Comparison of ENCODE assay signal across 15 cellular contexts in genomic region chr14:23115492-23115850, GRCh38. TPM values are rescaled to one million over a fixed set of nuclear protein-coding genes. Genes with fewer than 3 reads are reported as not detected.
DNase-seq lines count a peak whose midpoint lies in the region; ATAC-seq and TF ChIP-seq lines count a peak whose summit lies in the region.
"Had no signal": no experiment of that assay in that cellular context is flagged by ENCODE, and none has a peak within 500 bp of the region (broad histone marks: within the 10 kb centered on the region; RNA-seq: fewer than 3 reads in every experiment).

No MANE protein-coding gene starts in this region.

- ATAC-seq in GM21360 (IDR thresholded peaks at IDR 0.05; ENCODE audit: unreplicated experiment) = no peak

- H2BK5ac ChIP-seq in mesenchymal stem cell (ENCODE audit: low read depth, low read length, poor library complexity, severe bottlenecking) = no peak overlapping the region

- peak overlapping the region; percentile 72 for H4K8ac ChIP-seq in mesenchymal stem cell (ENCODE audit: low read length)

- POLR2A ChIA-PET in PC-9 (lab: Charles Lee; ENCODE audit: unreplicated experiment) = interaction anchor here (0.6 kb wide), 2 partner anchors 45 to 205 kb away, joined by 4 read pairs; no protein-coding TSS in a partner anchor

- H3K36me3 ChIP-seq in BLaER1 treated with 17β-estradiol and CSF1 and Interleukin-3, amounts not matched to agents 10 nM and 100 nM = no peaks in the 10 kb centered on the region
- H3K36me3 ChIP-seq in PC-9 (ENCODE audit: low read depth) (no peaks in the 10 kb centered on the region), mesenchymal stem cell (ENCODE audit: control insufficient read depth in 1 of 2, insufficient read depth in 2 of 2, low read depth in 1 of 2, low read length in 2 of 2) (no peaks in the 10 kb centered on the region)
- H3K36me3 ChIP-seq: adrenal gland, upper lobe of right lung had no signal

- TSS peak; percentile 88 for BruUV-seq in PC-9 (replicated peaks; lab: Mats Ljungman, UMichigan)

- H3K27ac ChIP-seq in BLaER1 treated with 17β-estradiol and CSF1 and Interleukin-3, amounts not matched to agents 10 nM and 100 nM = peak overlapping the region in 9 of 11 experiments; percentile 20 to 57 (median 45); a peak in 13 of 22 replicates
- peak overlapping the region; percentile 90 for H3K27ac ChIP-seq in PC-9
- H3K27ac ChIP-seq in mesenchymal stem cell (ENCODE audit: low read length, poor library complexity, severe bottlenecking) = no peak overlapping the region
- H3K27ac ChIP-seq: upper lobe of right lung had no signal

- H3K4me3 ChIP-seq in BLaER1 treated with 17β-estradiol and CSF1 and Interleukin-3, amounts not matched to agents 10 nM and 100 nM = no peak overlapping the region
- H3K4me3 ChIP-seq in PC-9 (no peak overlapping the region), mesenchymal stem cell (ENCODE audit: insufficient read depth in 1 of 2, low read depth in 1 of 2, low read length in 2 of 2) (peak overlapping the region in 1 of 2 experiments; percentile 35)
- H3K4me3 ChIP-seq: adrenal gland, upper lobe of right lung had no signal

- H2AK5ac ChIP-seq in mesenchymal stem cell (ENCODE audit: low read length, severe bottlenecking) = peak overlapping the region; percentile 86

- no peak for DNase-seq in PC-9
- no peak for DNase-seq in mesenchymal stem cell
- DNase-seq in GM03348 (ENCODE audit: low spot score) = no peak
- no peak for DNase-seq in NCI-H510A (lab: John Stamatoyannopoulos, UW)
- DNase-seq: activated CD4-positive, alpha-beta T cell treated with anti-CD3 and anti-CD28 coated beads, Interleukin-2, amount 50 U/mL, for 4 hours; activated T-cell treated with anti-CD3 and anti-CD28 coated beads, Interleukin-2, amount 50 U/mL, for 72 hours; NCI-H187 treated with DMSO at 0.1 percent for 48 hours; stimulated activated CD4-positive, alpha-beta T cell treated with anti-CD3 and anti-CD28 coated beads, Interleukin-12 subunit alpha, Interleukin-12 subunit beta, amount 100 ng/mL, for 4 hours; upper lobe of right lung had no signal

- H2BK15ac ChIP-seq in mesenchymal stem cell (ENCODE audit: low read depth, poor library complexity, severe bottlenecking) = peak overlapping the region; percentile 68

- no peak for TF ChIP-seq CTCF in PC-9 (conservative IDR thresholded peaks at IDR 0.05)

- no peaks in the 10 kb centered on the region for H3K79me1 ChIP-seq in mesenchymal stem cell (replicated peaks; ENCODE audit: low read length, poor library complexity, severe bottlenecking)

- peaks cover 18% of the 10 kb centered on the region; the same call in 1 of the 2 replicates for H3F3A ChIP-seq in PC-9 (ENCODE audit: insufficient read depth, low read depth)

- CTCF ChIA-PET in PC-9 (lab: Charles Lee) = no interaction called here

- peak overlapping the region in 1 of 11 experiments; percentile 6; a peak in 1 of 22 replicates for H3K9ac ChIP-seq in BLaER1 treated with 17β-estradiol and CSF1 and Interleukin-3, amounts not matched to agents 10 nM and 100 nM
- peak overlapping the region; percentile 62 for H3K9ac ChIP-seq in mesenchymal stem cell (ENCODE audit: low read length)

- H3K9me3 ChIP-seq in BLaER1 treated with 17β-estradiol and CSF1 and Interleukin-3, amounts not matched to agents 10 nM and 100 nM (replicated peaks in 1 of 11) = no peaks in the 10 kb centered on the region
- H3K9me3 ChIP-seq in PC-9 (ENCODE audit: insufficient read depth, low read depth) (no peaks in the 10 kb centered on the region), mesenchymal stem cell (ENCODE audit: control insufficient read depth, low read length) (no peaks in the 10 kb centered on the region)
- H3K9me3 ChIP-seq: adrenal gland, upper lobe of right lung had no signal

- H3K4me1 ChIP-seq in BLaER1 treated with 17β-estradiol and CSF1 and Interleukin-3, amounts not matched to agents 10 nM and 100 nM = peaks cover 47 to 82% (median 65%) of the 10 kb centered on the region in 10 experiments
- peaks cover 41% of the 10 kb centered on the region for H3K4me1 ChIP-seq in PC-9 (replicated peaks; ENCODE audit: insufficient read depth)
- H3K4me1 ChIP-seq in mesenchymal stem cell (ENCODE audit: control insufficient read depth, insufficient read depth, low read depth, low read length) = peaks cover 30% of the 10 kb centered on the region

- H3K18ac ChIP-seq in mesenchymal stem cell (ENCODE audit: low read depth in 1 of 2, low read length in 2 of 2) = peak overlapping the region; percentile 58 to 75

- no peaks in the 10 kb centered on the region for H3K9me2 ChIP-seq in PC-9 (ENCODE audit: insufficient read depth)

- H3K27me3 ChIP-seq in BLaER1 treated with 17β-estradiol and CSF1 and Interleukin-3, amounts not matched to agents 10 nM and 100 nM = no peaks in the 10 kb centered on the region
- no peaks in the 10 kb centered on the region for H3K27me3 ChIP-seq in PC-9 (ENCODE audit: insufficient read depth, low read depth)
- H3K27me3 ChIP-seq in mesenchymal stem cell (ENCODE audit: control insufficient read depth in 1 of 2, insufficient read depth in 1 of 2, low read length in 2 of 2) = peaks cover 0 to 4% of the 10 kb centered on the region in 2 experiments
- H3K27me3 ChIP-seq: adrenal gland, upper lobe of right lung had no signal

- peak overlapping the region; percentile 25 to 32 for H3K4ac ChIP-seq in mesenchymal stem cell (ENCODE audit: low read depth in 1 of 2, low read length in 2 of 2)

- no peak overlapping the region for H2BK120ac ChIP-seq in mesenchymal stem cell (ENCODE audit: low read depth, low read length)

- 93% methylated on average over 7 of the region's 7 CpGs for WGBS in mesenchymal stem cell

- H2AFZ ChIP-seq in PC-9 (no peak overlapping the region), mesenchymal stem cell (ENCODE audit: low read depth, low read length) (no peak overlapping the region)

- peak overlapping the region; percentile 52 for H4K91ac ChIP-seq in mesenchymal stem cell (ENCODE audit: low read length)

- H3K4me2 ChIP-seq in BLaER1 treated with 17β-estradiol and CSF1 and Interleukin-3, amounts not matched to agents 10 nM and 100 nM = peak overlapping the region; percentile 32 to 95 (median 71)
- H3K4me2 ChIP-seq in PC-9 = peak overlapping the region; percentile 65
- no peak overlapping the region for H3K4me2 ChIP-seq in mesenchymal stem cell (ENCODE audit: low read length, poor library complexity, severe bottlenecking)

- no peaks in the 10 kb centered on the region for H4K20me1 ChIP-seq in BLaER1 treated with 17β-estradiol and CSF1 and Interleukin-3, amounts not matched to agents 10 nM and 100 nM
- no peaks in the 10 kb centered on the region for H4K20me1 ChIP-seq in PC-9 (ENCODE audit: insufficient read depth)

- H2BK12ac ChIP-seq in mesenchymal stem cell (ENCODE audit: low read length in 2 of 2) = peak overlapping the region; percentile 65 to 91

- no peaks in the 10 kb centered on the region for H3K79me2 ChIP-seq in PC-9 (ENCODE audit: low read depth)

- H3K14ac ChIP-seq in mesenchymal stem cell (ENCODE audit: low read length in 2 of 2) = no peak overlapping the region

- no peak overlapping the region for H3K23ac ChIP-seq in mesenchymal stem cell (ENCODE audit: low read length in 2 of 2)

- intact Hi-C loops in PC-9 (cut with micrococcal nuclease; ENCODE audit: unreplicated experiment) = no loop called here

RNA-seq across cellular contexts. Expression of gene CEBPE, which starts 3.6 kb away (rescaled TPM):
- total RNA-seq in PC-9 (2021) = not detected in 2 replicates
- polyA plus RNA-seq in mesenchymal stem cell (2013, experiment 1 of 2) = not detected
- polyA plus RNA-seq in mesenchymal stem cell (2013, experiment 2 of 2) = not detected
- total RNA-seq: NCI-H460, upper lobe of right lung had no signal

RNA-seq across cellular contexts. Expression of gene CIROP, which starts 10.7 kb away (rescaled TPM):
- not detected in 2 replicates for total RNA-seq in PC-9 (2021)
- polyA plus RNA-seq in mesenchymal stem cell (2013, experiment 1 of 2) = not detected
- polyA plus RNA-seq in mesenchymal stem cell (2013, experiment 2 of 2) = not detected
- total RNA-seq: activated T-cell treated with anti-CD3 and anti-CD28 coated beads, Interleukin-2, amount 50 U/mL, for 72 hours; adrenal gland; mucosa of gallbladder; NCI-H460; OCI-LY7; upper lobe of right lung had no signal
- polyA plus RNA-seq: adrenal gland had no signal

RNA-seq across cellular contexts. Expression of gene C14orf119, which starts 20.2 kb away (rescaled TPM):
- total RNA-seq in PC-9 (2021) = 26.8 and 46.5 TPM in 2 replicates
- 50.4 TPM for polyA plus RNA-seq in mesenchymal stem cell (2013, experiment 1 of 2)
- polyA plus RNA-seq in mesenchymal stem cell (2013, experiment 2 of 2) = 51.9 TPM

RNA-seq across cellular contexts. Expression of gene ACIN1, which starts 20.5 kb away (rescaled TPM):
- total RNA-seq in PC-9 (2021) = 113 and 171 TPM in 2 replicates
- 96.0 TPM for polyA plus RNA-seq in mesenchymal stem cell (2013, experiment 1 of 2)
- polyA plus RNA-seq in mesenchymal stem cell (2013, experiment 2 of 2) = 87.5 TPM

RNA-seq across cellular contexts. Expression of gene CDH24, which starts 58.2 kb away (rescaled TPM):
- total RNA-seq in PC-9 (2021) = 16.4 and 18.8 TPM in 2 replicates
- polyA plus RNA-seq in mesenchymal stem cell (2013, experiment 1 of 2) = 5.8 TPM
- 5.0 TPM for polyA plus RNA-seq in mesenchymal stem cell (2013, experiment 2 of 2)
